1 cellular context compared by ENCODE assay signal in genomic region chr6:52087498-52087999, GRCh38.
TF ChIP-seq lines count a peak whose summit lies in the region.

A gene with protein sequence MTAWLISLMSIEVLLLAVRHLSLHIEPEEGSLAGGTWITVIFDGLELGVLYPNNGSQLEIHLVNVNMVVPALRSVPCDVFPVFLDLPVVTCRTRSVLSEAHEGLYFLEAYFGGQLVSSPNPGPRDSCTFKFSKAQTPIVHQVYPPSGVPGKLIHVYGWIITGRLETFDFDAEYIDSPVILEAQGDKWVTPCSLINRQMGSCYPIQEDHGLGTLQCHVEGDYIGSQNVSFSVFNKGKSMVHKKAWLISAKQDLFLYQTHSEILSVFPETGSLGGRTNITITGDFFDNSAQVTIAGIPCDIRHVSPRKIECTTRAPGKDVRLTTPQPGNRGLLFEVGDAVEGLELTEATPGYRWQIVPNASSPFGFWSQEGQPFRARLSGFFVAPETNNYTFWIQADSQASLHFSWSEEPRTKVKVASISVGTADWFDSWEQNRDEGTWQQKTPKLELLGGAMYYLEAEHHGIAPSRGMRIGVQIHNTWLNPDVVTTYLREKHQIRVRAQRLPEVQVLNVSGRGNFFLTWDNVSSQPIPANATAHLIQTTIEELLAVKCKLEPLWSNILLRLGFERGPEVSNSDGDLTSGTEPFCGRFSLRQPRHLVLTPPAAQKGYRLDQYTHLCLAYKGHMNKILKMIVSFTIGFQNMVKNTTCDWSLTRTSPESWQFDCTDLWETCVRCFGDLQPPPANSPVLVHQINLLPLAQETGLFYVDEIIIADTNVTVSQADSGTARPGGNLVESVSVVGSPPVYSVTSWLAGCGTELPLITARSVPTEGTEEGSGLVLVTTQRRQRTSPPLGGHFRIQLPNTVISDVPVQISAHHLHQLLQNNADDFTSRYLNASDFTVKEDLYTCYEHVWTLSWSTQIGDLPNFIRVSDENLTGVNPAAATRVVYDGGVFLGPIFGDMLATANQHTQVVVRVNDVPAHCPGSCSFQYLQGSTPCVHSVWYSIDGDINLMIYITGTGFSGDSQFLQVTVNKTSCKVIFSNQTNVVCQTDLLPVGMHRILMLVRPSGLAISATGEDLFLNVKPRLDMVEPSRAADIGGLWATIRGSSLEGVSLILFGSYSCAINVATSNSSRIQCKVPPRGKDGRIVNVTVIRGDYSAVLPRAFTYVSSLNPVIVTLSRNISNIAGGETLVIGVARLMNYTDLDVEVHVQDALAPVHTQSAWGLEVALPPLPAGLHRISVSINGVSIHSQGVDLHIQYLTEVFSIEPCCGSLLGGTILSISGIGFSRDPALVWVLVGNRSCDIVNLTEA (N-terminal part only) (minus strand): TSS chr6:52087613. CDS start chr6:52084933, 2,680 bp downstream.

TF ChIP-seq in GM23338, 12 proteins besides CTCF, POLR2A, EP300 and RAD21 (continued from another document):
- no peak for TF ChIP-seq ZNF462 (CRISPR knock-in tag; IDR thresholded peaks at IDR 0.05)
